ENCODE assay signal across 9 cellular contexts in the genomic region with DNA sequence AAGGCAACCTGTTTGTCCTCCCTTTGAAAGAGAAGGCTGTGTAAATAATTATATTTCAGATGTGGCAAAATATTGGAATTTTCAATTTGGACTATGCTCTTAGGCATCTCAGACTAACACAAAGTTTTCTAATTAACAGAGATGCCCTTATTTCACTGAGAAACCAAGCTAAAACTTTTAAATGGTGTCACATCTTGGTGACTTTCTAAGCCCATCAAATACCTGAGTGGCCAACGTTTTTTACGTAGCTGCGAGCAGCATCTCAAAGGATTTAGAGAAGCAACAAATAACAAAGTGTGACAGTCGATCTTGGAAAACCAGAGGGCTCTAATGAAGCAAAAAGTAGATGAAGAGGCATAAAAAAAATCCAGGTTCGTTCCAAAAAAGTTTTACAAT. TPM values are rescaled to one million over a fixed set of nuclear protein-coding genes. Genes with fewer than 3 reads are reported as not detected.
A peak's percentile ranks its signal among the peaks of the same experiment; 100 is the strongest.
DNase-seq lines count a peak whose midpoint lies in the region; ATAC-seq and TF ChIP-seq lines count a peak whose summit lies in the region.
"Had no signal": no experiment of that assay in that cellular context is flagged by ENCODE, and none has a peak within 500 bp of the region (broad histone marks: within the 10 kb centered on the region; RNA-seq: fewer than 3 reads in every experiment).

No MANE protein-coding gene starts in this region.

- peak overlapping the region; percentile 98 for H3K27ac ChIP-seq in coronary artery
- H3K27ac ChIP-seq: WERI-Rb-1 had no signal

- no peak overlapping the region for H3K27ac Mint-ChIP-seq in stimulated activated naive CD8-positive, alpha-beta T cell treated with anti-CD3 and anti-CD28 coated beads, Interleukin-15, Interleukin-2, amounts not matched to agents 100 ng/mL and 50 ng/mL, for 24 hours
- peak overlapping the region; percentile 27 to 31 for H3K27ac Mint-ChIP-seq in natural killer cell treated with Interleukin-12 subunit alpha and Interleukin-12 subunit beta and Interleukin-15 and Interleukin-18, amount 100 ng/mL, for 72 hours

- H3K27me3 Mint-ChIP-seq in stimulated activated naive CD8-positive, alpha-beta T cell treated with anti-CD3 and anti-CD28 coated beads, Interleukin-15, Interleukin-2, amounts not matched to agents 100 ng/mL and 50 ng/mL, for 24 hours = peaks cover 63% of the 10 kb centered on the region
- H3K27me3 Mint-ChIP-seq in natural killer cell treated with Interleukin-12 subunit alpha and Interleukin-12 subunit beta and Interleukin-15 and Interleukin-18, amount 100 ng/mL, for 72 hours = peaks cover 25 to 46% of the 10 kb centered on the region in 2 donors

- H3K4me3 ChIP-seq in coronary artery = peak overlapping the region; percentile 88

- peak overlapping the region; percentile 86 for H3K4me3 Mint-ChIP-seq in stimulated activated naive CD8-positive, alpha-beta T cell treated with anti-CD3 and anti-CD28 coated beads, Interleukin-15, Interleukin-2, amounts not matched to agents 100 ng/mL and 50 ng/mL, for 24 hours
- peak overlapping the region; percentile 94 for H3K4me3 Mint-ChIP-seq in natural killer cell treated with Interleukin-12 subunit alpha and Interleukin-12 subunit beta and Interleukin-15 and Interleukin-18, amount 100 ng/mL, for 72 hours

- DNase-seq in stimulated activated naive CD8-positive, alpha-beta T cell treated with anti-CD3 and anti-CD28 coated beads, Interleukin-15, Interleukin-2, amounts not matched to agents 100 U/mL and 50 U/mL, for 24 hours = no peak
- DNase-seq in coronary artery (ENCODE audit: low spot score) (no peak), midbrain (lab: John Stamatoyannopoulos, UW) (no peak), NCI-H82 treated with DMSO at 0.1 percent for 48 hours (lab: John Stamatoyannopoulos, UW; ENCODE audit: unreplicated experiment) (no peak), HT-29 (ENCODE audit: low spot score) (no peak)
- no peak for DNase-seq in natural killer cell treated with Interleukin-12 subunit alpha and Interleukin-12 subunit beta and Interleukin-15 and Interleukin-18, amount 100 ng/mL, for 72 hours (ENCODE audit: low spot score)

- peaks cover 36% of the 10 kb centered on the region for H3K4me1 Mint-ChIP-seq in stimulated activated naive CD8-positive, alpha-beta T cell treated with anti-CD3 and anti-CD28 coated beads, Interleukin-15, Interleukin-2, amounts not matched to agents 100 ng/mL and 50 ng/mL, for 24 hours (ENCODE audit: low read depth)
- H3K4me1 Mint-ChIP-seq in natural killer cell treated with Interleukin-12 subunit alpha and Interleukin-12 subunit beta and Interleukin-15 and Interleukin-18, amount 100 ng/mL, for 72 hours (ENCODE audit: low read depth in 2 of 2) = peaks cover 26 to 36% of the 10 kb centered on the region in 2 donors

- no peaks in the 10 kb centered on the region for H3K36me3 Mint-ChIP-seq in stimulated activated naive CD8-positive, alpha-beta T cell treated with anti-CD3 and anti-CD28 coated beads, Interleukin-15, Interleukin-2, amounts not matched to agents 100 ng/mL and 50 ng/mL, for 24 hours (ENCODE audit: low read depth)
- H3K36me3 Mint-ChIP-seq in natural killer cell treated with Interleukin-12 subunit alpha and Interleukin-12 subunit beta and Interleukin-15 and Interleukin-18, amount 100 ng/mL, for 72 hours = no peaks in the 10 kb centered on the region

- no peak for ATAC-seq in stimulated activated naive CD8-positive, alpha-beta T cell treated with anti-CD3 and anti-CD28 coated beads, Interleukin-15, Interleukin-2, amounts not matched to agents 100 U/mL and 50 U/mL, for 24 hours
- no peak for ATAC-seq in natural killer cell treated with Interleukin-12 subunit alpha and Interleukin-12 subunit beta and Interleukin-15 and Interleukin-18, amount 100 ng/mL, for 72 hours
- no peak for ATAC-seq in HG03108 (IDR thresholded peaks at IDR 0.05; ENCODE audit: unreplicated experiment)

- TF ChIP-seq CTCF in coronary artery (IDR thresholded peaks at IDR 0.05) = no peak

- H3K9me3 Mint-ChIP-seq in stimulated activated naive CD8-positive, alpha-beta T cell treated with anti-CD3 and anti-CD28 coated beads, Interleukin-15, Interleukin-2, amounts not matched to agents 100 ng/mL and 50 ng/mL, for 24 hours = no peaks in the 10 kb centered on the region
- H3K9me3 Mint-ChIP-seq in natural killer cell treated with Interleukin-12 subunit alpha and Interleukin-12 subunit beta and Interleukin-15 and Interleukin-18, amount 100 ng/mL, for 72 hours = no peaks in the 10 kb centered on the region

RNA-seq across cellular contexts. Expression of a gene that starts 3.4 kb away (rescaled TPM):
- under 1 TPM in 1 of 2 donors, not detected in 1; 0.10 TPM for total RNA-seq in natural killer cell treated with Interleukin-12 subunit alpha and Interleukin-12 subunit beta and Interleukin-15 and Interleukin-18, amount 100 ng/mL, for 72 hours
- 0.08 TPM in 1 of 2 replicates, not detected in the other for total RNA-seq in HT-29 (2014; rRNA removed; shearing (Covaris generic))

RNA-seq across cellular contexts. Expression of a gene that starts 44.7 kb away (rescaled TPM):
- 10 to 100 TPM; 41.4 to 63.9 TPM for total RNA-seq in natural killer cell treated with Interleukin-12 subunit alpha and Interleukin-12 subunit beta and Interleukin-15 and Interleukin-18, amount 100 ng/mL, for 72 hours
- 11.6 and 13.3 TPM in 2 replicates for total RNA-seq in HT-29 (2014; rRNA removed; shearing (Covaris generic))
